ENCODE assay signal across 1 cellular context in the genomic region with DNA sequence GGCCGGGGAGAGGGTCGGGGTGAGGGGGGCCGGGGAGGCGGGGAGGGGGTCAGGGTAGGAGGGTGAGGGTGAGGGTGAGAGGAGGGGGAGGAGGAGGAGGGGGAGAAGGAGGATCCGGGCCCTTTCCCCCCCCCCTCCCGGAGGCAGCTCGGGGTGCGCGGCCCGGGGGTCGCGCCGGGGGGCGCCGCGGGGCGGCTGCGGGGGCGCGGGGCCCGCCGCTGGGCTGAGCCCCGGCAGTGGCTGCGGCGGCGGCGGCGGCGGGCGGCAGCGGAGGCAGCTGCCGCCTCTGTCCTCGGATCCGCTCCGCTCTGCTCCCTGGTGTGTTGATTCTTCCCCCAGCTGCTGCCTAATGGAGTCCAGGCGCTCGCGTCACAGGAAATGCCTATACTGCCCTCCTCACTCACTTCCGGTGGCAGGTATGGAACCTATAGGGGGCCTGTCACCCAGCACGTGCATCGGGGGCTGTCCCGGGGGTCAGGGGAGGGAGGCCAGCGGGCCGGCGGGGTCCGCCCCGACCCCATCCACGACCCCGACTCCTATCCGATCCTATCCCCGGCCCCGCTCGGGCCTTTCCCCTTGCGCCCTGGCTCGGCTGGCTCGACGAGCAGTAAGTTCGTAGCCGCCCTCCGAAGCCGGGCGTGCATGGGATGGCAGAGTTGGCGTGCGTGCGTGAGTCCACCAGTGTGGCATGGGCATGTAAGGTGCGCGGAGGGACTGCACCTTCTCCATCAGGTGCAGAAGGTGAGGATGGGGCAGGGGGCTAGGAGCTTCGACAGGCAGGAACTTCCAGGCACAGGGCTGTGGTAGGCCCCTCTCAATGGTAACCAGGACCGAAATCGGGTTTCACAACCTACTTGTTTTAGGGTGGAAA.
TF ChIP-seq lines count a peak whose summit lies in the region.

A gene (minus strand): TSS at position 351 of the 871 bp plus-strand sequence.

TF ChIP-seq in HEK293, 187 proteins besides CTCF, POLR2A, EP300 and RAD21 (continued from another document):
- TF ChIP-seq, protein P1, sequence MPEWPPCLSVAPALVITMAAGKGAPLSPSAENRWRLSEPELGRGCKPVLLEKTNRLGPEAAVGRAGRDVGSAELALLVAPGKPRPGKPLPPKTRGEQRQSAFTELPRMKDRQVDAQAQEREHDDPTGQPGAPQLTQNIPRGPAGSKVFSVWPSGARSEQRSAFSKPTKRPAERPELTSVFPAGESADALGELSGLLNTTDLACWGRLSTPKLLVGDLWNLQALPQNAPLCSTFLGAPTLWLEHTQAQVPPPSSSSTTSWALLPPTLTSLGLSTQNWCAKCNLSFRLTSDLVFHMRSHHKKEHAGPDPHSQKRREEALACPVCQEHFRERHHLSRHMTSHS (tag by site-specific recombination; IDR thresholded peaks at IDR 0.05) = no peak
- TF ChIP-seq KLF7 (tag by site-specific recombination; IDR thresholded peaks at IDR 0.05; ENCODE audit: borderline replicate concordance) = peak; percentile 23; the same call in 1 of the 2 replicates
- TF ChIP-seq ZNF175 (tag by site-specific recombination; IDR thresholded peaks at IDR 0.05) = no peak
- TF ChIP-seq ZNF121 (tag by site-specific recombination; IDR thresholded peaks at IDR 0.05) = peak; percentile 62
- no peak for TF ChIP-seq ZNF133 (tag by site-specific recombination; IDR thresholded peaks at IDR 0.05)
- TF ChIP-seq ZNF621 (tag by site-specific recombination; IDR thresholded peaks at IDR 0.05) = no peak
- TF ChIP-seq ZNF366 (tag by site-specific recombination; conservative IDR thresholded peaks at IDR 0.05) = no peak
